ENCODE assay signal across 16 cellular contexts in the genomic region with DNA sequence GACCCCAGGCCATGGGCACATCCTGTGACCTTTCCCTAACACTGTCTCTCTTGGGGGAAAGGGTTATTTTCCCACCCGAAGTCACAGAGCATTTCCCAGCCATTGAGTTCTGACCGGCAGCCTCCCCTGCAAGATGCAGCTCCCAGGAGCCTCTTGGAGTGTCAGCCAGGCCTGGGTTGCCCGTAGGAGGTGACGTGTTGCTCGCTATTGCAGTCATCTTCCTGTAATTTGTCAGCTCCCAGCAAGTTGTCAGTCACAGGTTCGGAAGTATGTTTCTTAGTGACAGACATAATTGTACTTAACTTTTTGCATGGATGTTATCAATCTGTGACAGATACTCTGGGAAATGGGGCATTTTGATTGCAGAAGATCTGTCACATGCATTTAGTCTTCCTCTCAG.
DNase-seq lines count a peak whose midpoint lies in the region; ATAC-seq lines count a peak whose summit lies in the region.
"Had no signal": no experiment of that assay in that cellular context is flagged by ENCODE, and none has a peak within 500 bp of the region (broad histone marks: within the 10 kb centered on the region; RNA-seq: fewer than 3 reads in every experiment).

No MANE protein-coding gene starts in this region.

- intact Hi-C loops in left ventricle myocardium superior (cut with micrococcal nuclease) = no loop called here
- intact Hi-C loops in Right ventricle myocardium inferior (cut with DNase I) = loop anchor here (2.0 kb wide), 1 partner anchor 88 kb away; no protein-coding TSS in a partner anchor
- intact Hi-C loops in head of caudate nucleus (cut with DNase I) = no loop called here

- no peak overlapping the region for H3K4me3 Mint-ChIP-seq in T-helper 1 cell treated with Interleukin-12 subunit alpha and Interleukin-12 subunit beta and Interleukin-4 antibody, amounts not matched to agents 30 μg/mL and 1 μg/mL, for 36 hours
- no peak overlapping the region for H3K4me3 Mint-ChIP-seq in stimulated activated effector memory CD8-positive, alpha-beta T cell treated with anti-CD3 and anti-CD28 coated beads, Interleukin-12 subunit alpha, Interleukin-12 subunit beta, amount 100 ng/mL, for 72 hours
- H3K4me3 Mint-ChIP-seq: CD4-positive, alpha-beta T cell; H9 had no signal

- H3K27me3 Mint-ChIP-seq in T-helper 1 cell treated with Interleukin-12 subunit alpha and Interleukin-12 subunit beta and Interleukin-4 antibody, amounts not matched to agents 30 μg/mL and 1 μg/mL, for 36 hours (ENCODE audit: low read depth) = peaks cover 10% of the 10 kb centered on the region
- H3K27me3 Mint-ChIP-seq: CD4-positive, alpha-beta T cell had no signal

- peak overlapping the region; percentile 50 for H3K27ac Mint-ChIP-seq in T-helper 1 cell treated with Interleukin-12 subunit alpha and Interleukin-12 subunit beta and Interleukin-4 antibody, amounts not matched to agents 30 μg/mL and 1 μg/mL, for 36 hours
- peak overlapping the region; percentile 3 for H3K27ac Mint-ChIP-seq in stimulated activated effector memory CD8-positive, alpha-beta T cell treated with anti-CD3 and anti-CD28 coated beads, Interleukin-12 subunit alpha, Interleukin-12 subunit beta, amount 100 ng/mL, for 72 hours
- H3K27ac Mint-ChIP-seq: CD4-positive, alpha-beta T cell had no signal

- H3K36me3 Mint-ChIP-seq in T-helper 1 cell treated with Interleukin-12 subunit alpha and Interleukin-12 subunit beta and Interleukin-4 antibody, amounts not matched to agents 30 μg/mL and 1 μg/mL, for 36 hours (ENCODE audit: low read depth) = peaks cover 2% of the 10 kb centered on the region
- peaks cover 32% of the 10 kb centered on the region for H3K36me3 Mint-ChIP-seq in stimulated activated effector memory CD8-positive, alpha-beta T cell treated with anti-CD3 and anti-CD28 coated beads, Interleukin-12 subunit alpha, Interleukin-12 subunit beta, amount 100 ng/mL, for 72 hours

- no peaks in the 10 kb centered on the region for H3K9me3 Mint-ChIP-seq in T-helper 1 cell treated with Interleukin-12 subunit alpha and Interleukin-12 subunit beta and Interleukin-4 antibody, amounts not matched to agents 30 μg/mL and 1 μg/mL, for 36 hours
- H3K9me3 Mint-ChIP-seq in stimulated activated effector memory CD8-positive, alpha-beta T cell treated with anti-CD3 and anti-CD28 coated beads, Interleukin-12 subunit alpha, Interleukin-12 subunit beta, amount 100 ng/mL, for 72 hours = no peaks in the 10 kb centered on the region
- H3K9me3 Mint-ChIP-seq: CD4-positive, alpha-beta T cell; H9 had no signal

- ATAC-seq in left ventricle myocardium superior = peak; percentile 37
- ATAC-seq in Right ventricle myocardium inferior = no peak
- ATAC-seq in stimulated activated effector memory CD8-positive, alpha-beta T cell treated with anti-CD3 and anti-CD28 coated beads, Interleukin-12 subunit alpha, Interleukin-12 subunit beta, amount 100 ng/mL, for 72 hours = peak; percentile 35
- no peak for ATAC-seq in GM21619 (IDR thresholded peaks at IDR 0.05; ENCODE audit: unreplicated experiment)

- no peak for DNase-seq in left ventricle myocardium superior
- no peak for DNase-seq in Right ventricle myocardium inferior (ENCODE audit: missing footprints)
- peak in 30 of 42 donors; percentile 37 to 90 (median 70) for DNase-seq in head of caudate nucleus
- DNase-seq in stimulated activated effector memory CD8-positive, alpha-beta T cell treated with anti-CD3 and anti-CD28 coated beads, Interleukin-12 subunit alpha, Interleukin-12 subunit beta, amount 100 ng/mL, for 72 hours (ENCODE audit: low spot score in 2 of 2) = no peak
- DNase-seq in T-helper 9 cell = no peak
- DNase-seq: BE2C; CD4-positive, alpha-beta T cell; DMS79; H9; Karpas-422; MV-4-11; NCI-H1417; NCI-H1930; NK-92 treated with Interleukin-12 subunit alpha and Interleukin-12 subunit beta, amount 100 ng/mL, for 24 hours had no signal

- peaks cover 42% of the 10 kb centered on the region for H3K4me1 Mint-ChIP-seq in T-helper 1 cell treated with Interleukin-12 subunit alpha and Interleukin-12 subunit beta and Interleukin-4 antibody, amounts not matched to agents 30 μg/mL and 1 μg/mL, for 36 hours (ENCODE audit: low read depth)
- H3K4me1 Mint-ChIP-seq in stimulated activated effector memory CD8-positive, alpha-beta T cell treated with anti-CD3 and anti-CD28 coated beads, Interleukin-12 subunit alpha, Interleukin-12 subunit beta, amount 100 ng/mL, for 72 hours = peaks cover 58% of the 10 kb centered on the region

Comparison
In these comparisons a context has a peak if more than half of its experiments do, and no peak if none do; other contexts are left out.
1. ATAC-seq: peak in left ventricle myocardium superior (single experiment) and stimulated activated effector memory CD8-positive, alpha-beta T cell treated with anti-CD3 and anti-CD28 coated beads, Interleukin-12 subunit alpha, Interleukin-12 subunit beta, amount 100 ng/mL, for 72 hours (single experiment); none in Right ventricle myocardium inferior (single experiment) and GM21619 (single experiment).
2. DNase-seq: peak in head of caudate nucleus (30 of 42); none in left ventricle myocardium superior (single experiment), Right ventricle myocardium inferior (single experiment), stimulated activated effector memory CD8-positive, alpha-beta T cell treated with anti-CD3 and anti-CD28 coated beads, Interleukin-12 subunit alpha, Interleukin-12 subunit beta, amount 100 ng/mL, for 72 hours (0 of 2) and T-helper 9 cell (single experiment).